ENCODE assay signal across 1 cellular context in genomic region chr2:175373001-175373727, GRCh38.
TF ChIP-seq lines count a peak whose summit lies in the region.

No MANE protein-coding gene starts in this region.

TF ChIP-seq in GM23338, 12 proteins besides CTCF, POLR2A, EP300 and RAD21 (continued from another document):
- no peak for TF ChIP-seq ZNF462 (CRISPR knock-in tag; IDR thresholded peaks at IDR 0.05)
- no peak for TF ChIP-seq CREB1 (CRISPR knock-in tag; IDR thresholded peaks at IDR 0.05; ENCODE audit: low read depth)
- TF ChIP-seq ETS1 (IDR thresholded peaks at IDR 0.05) = no peak
- TF ChIP-seq JUNB (IDR thresholded peaks at IDR 0.05; ENCODE audit: unreplicated experiment) = no peak
- no peak for TF ChIP-seq POLR2AphosphoS5 (IDR thresholded peaks at IDR 0.05; ENCODE audit: low read depth)
- no peak for TF ChIP-seq STAT1 (IDR thresholded peaks at IDR 0.05; ENCODE audit: unreplicated experiment)
- no peak for TF ChIP-seq NANOG (IDR thresholded peaks at IDR 0.05; ENCODE audit: borderline replicate concordance)
- no peak for TF ChIP-seq EZH2phosphoT487 (IDR thresholded peaks at IDR 0.05; ENCODE audit: unreplicated experiment)
- TF ChIP-seq ZNF114 (CRISPR knock-in tag; IDR thresholded peaks at IDR 0.05) = no peak
